1 cellular context compared by ENCODE assay signal in the genomic region with DNA sequence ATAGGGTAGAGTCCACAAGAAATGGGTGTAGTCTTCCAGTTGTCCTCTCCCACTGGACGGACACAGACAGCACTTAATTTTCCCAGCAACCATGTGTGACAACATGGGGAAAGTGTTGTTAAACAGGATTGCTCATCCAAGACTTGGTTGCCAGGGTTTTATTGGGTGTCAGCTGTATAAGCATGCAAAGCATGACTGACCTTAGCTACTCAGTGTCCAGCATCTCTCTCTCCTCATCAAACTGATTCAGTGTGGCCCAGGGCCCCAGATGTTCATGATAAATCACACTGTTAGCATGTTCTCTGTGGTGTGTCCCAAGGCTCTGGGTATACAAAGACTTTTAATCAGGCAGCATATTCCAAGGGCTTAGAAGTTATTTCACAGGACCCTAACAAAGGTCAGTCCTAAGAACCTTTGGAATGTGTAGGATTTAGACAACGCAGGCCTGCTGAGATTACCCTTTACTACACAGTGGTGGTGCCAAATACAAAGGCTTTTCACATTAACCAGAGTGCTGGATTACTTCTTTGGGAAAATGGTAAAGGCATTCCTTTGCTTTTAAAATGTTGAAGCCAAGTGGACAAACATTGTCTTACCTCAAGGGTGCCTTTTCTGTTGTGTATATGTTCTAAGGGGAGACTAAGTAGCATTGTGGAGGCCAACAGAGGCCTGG.
TF ChIP-seq lines count a peak whose summit lies in the region.

No MANE protein-coding gene starts in this region.

TF ChIP-seq in A549, 52 proteins besides CTCF, POLR2A, EP300 and RAD21 (continued from another document):
- TF ChIP-seq RNF2 (IDR thresholded peaks at IDR 0.05; ENCODE audit: borderline replicate concordance, low read depth) = no peak
- TF ChIP-seq PHF8 (IDR thresholded peaks at IDR 0.05; ENCODE audit: borderline replicate concordance, low read depth) = no peak
- TF ChIP-seq CBX8 (IDR thresholded peaks at IDR 0.05) = no peak
- no peak for TF ChIP-seq KDM5A (IDR thresholded peaks at IDR 0.05)
- no peak for TF ChIP-seq RCOR1 (IDR thresholded peaks at IDR 0.05; ENCODE audit: low read depth, low read length)
- TF ChIP-seq ZC3H11A (IDR thresholded peaks at IDR 0.05) = no peak
- no peak for TF ChIP-seq MAFK (IDR thresholded peaks at IDR 0.05; ENCODE audit: partially characterized antibody)
- no peak for TF ChIP-seq ESRRA (IDR thresholded peaks at IDR 0.05; ENCODE audit: borderline replicate concordance, low read length)
